Comparison of ENCODE assay signal across 20 cellular contexts in genomic region chr4:24096603-24097002, GRCh38.
DNase-seq lines count a peak whose midpoint lies in the region; ATAC-seq, FAIRE-seq and TF ChIP-seq lines count a peak whose summit lies in the region.
"Had no signal": no experiment of that assay in that cellular context is flagged by ENCODE, and none has a peak within 500 bp of the region (broad histone marks: within the 10 kb centered on the region; RNA-seq: fewer than 3 reads in every experiment).

No MANE protein-coding gene starts in this region.

- H3K14ac ChIP-seq in IMR-90 (replicated peaks; ENCODE audit: low read depth, low read length): no peak overlapping the region

- H4K20me1 ChIP-seq in IMR-90 (ENCODE audit: insufficient read depth, low read length): no peaks in the 10 kb centered on the region
- H4K20me1 ChIP-seq: BLaER1 treated with 17β-estradiol and CSF1 and Interleukin-3, amounts not matched to agents 10 nM and 100 nM had no signal

- H2BK5ac ChIP-seq in IMR-90 (ENCODE audit: low read depth, low read length, poor library complexity, severe bottlenecking) (no peak overlapping the region), mesendoderm (ENCODE audit: low read length) (no peak overlapping the region)

- no peak overlapping the region for H3K27ac ChIP-seq in A549
- no peak overlapping the region for H3K27ac ChIP-seq in IMR-90 (ENCODE audit: insufficient read depth, low read length)
- no peak overlapping the region for H3K27ac ChIP-seq in mesendoderm (ENCODE audit: low read depth, low read length)
- H3K27ac ChIP-seq: BLaER1 treated with 17β-estradiol and CSF1 and Interleukin-3, amounts not matched to agents 10 nM and 100 nM; C4-2B had no signal

- no peak overlapping the region; the same call in 1 of the 2 replicates for H3K4ac ChIP-seq in IMR-90 (ENCODE audit: low read depth, low read length)
- no peak overlapping the region for H3K4ac ChIP-seq in mesendoderm (ENCODE audit: low read depth, low read length)

- no peak for TF ChIP-seq EP300 in A549 (IDR thresholded peaks at IDR 0.05)

- H3K79me2 ChIP-seq in mesendoderm (ENCODE audit: control insufficient read depth, insufficient read depth, low read length): no peaks in the 10 kb centered on the region

- H3K4me1 ChIP-seq in A549 (no peaks in the 10 kb centered on the region), IMR-90 (ENCODE audit: control insufficient read depth, insufficient read depth, low read length) (peaks cover 4% of the 10 kb centered on the region), mesendoderm (ENCODE audit: control insufficient read depth, low read depth, low read length) (no peaks in the 10 kb centered on the region)
- H3K4me1 ChIP-seq: BLaER1 treated with 17β-estradiol and CSF1 and Interleukin-3, amounts not matched to agents 10 nM and 100 nM; Caco-2 had no signal

- dilution Hi-C loops in IMR-90 (cut with HindIII; ENCODE audit: low sequenced_read_pairs, unreplicated experiment): no loop called here

- H2AFZ ChIP-seq in IMR-90 (replicated peaks; ENCODE audit: low read length, poor library complexity): no peak overlapping the region

- H2AK5ac ChIP-seq in IMR-90 (ENCODE audit: low read depth, low read length) (no peak overlapping the region), mesendoderm (ENCODE audit: low read length) (no peak overlapping the region)

- in situ Hi-C loops in IMR-90 (cut with MboI; ENCODE audit: low sequenced_read_pairs): no loop called here

- no TSS peak for BruUV-seq in IMR-90 (replicated peaks; lab: Mats Ljungman, UMichigan)

- no peak overlapping the region for H2BK20ac ChIP-seq in IMR-90 (ENCODE audit: low read depth, low read length)

- H4K5ac ChIP-seq in IMR-90 (ENCODE audit: low read depth, low read length) (no peak overlapping the region), mesendoderm (ENCODE audit: low read length) (no peak overlapping the region)

- no peak overlapping the region for H2BK120ac ChIP-seq in IMR-90 (ENCODE audit: low read depth, low read length)
- no peak overlapping the region for H2BK120ac ChIP-seq in mesendoderm (ENCODE audit: low read depth, low read length)

- peaks cover 3% of the 10 kb centered on the region; the same call in 1 of the 2 replicates for H3K9me1 ChIP-seq in IMR-90 (ENCODE audit: insufficient read depth, low read length)

- no peak for ATAC-seq in A549
- ATAC-seq in IMR-90 (ENCODE audit: low read depth): no peak
- ATAC-seq: CD8-positive, alpha-beta T cell had no signal

- H2AK9ac ChIP-seq in IMR-90 (replicated peaks; ENCODE audit: low read depth, low read length, poor library complexity): no peak overlapping the region

- H3K4me2 ChIP-seq in A549 (no peak overlapping the region), IMR-90 (ENCODE audit: low read depth, low read length) (no peak overlapping the region), mesendoderm (ENCODE audit: low read length) (no peak overlapping the region)
- H3K4me2 ChIP-seq: BLaER1 treated with 17β-estradiol and CSF1 and Interleukin-3, amounts not matched to agents 10 nM and 100 nM had no signal

- H3K4me3 ChIP-seq in A549 (no peak overlapping the region), IMR-90 (ENCODE audit: insufficient read depth, low read depth, low read length) (no peak overlapping the region), mesendoderm (ENCODE audit: low read length) (no peak overlapping the region)
- H3K4me3 ChIP-seq: BLaER1 treated with 17β-estradiol and CSF1 and Interleukin-3, amounts not matched to agents 10 nM and 100 nM had no signal

- no peak overlapping the region for H3K23ac ChIP-seq in IMR-90 (ENCODE audit: low read depth, low read length)
- no peak overlapping the region for H3K23ac ChIP-seq in mesendoderm (ENCODE audit: low read length)

- H3K27me3 ChIP-seq in IMR-90 (ENCODE audit: control insufficient read depth, insufficient read depth, low read length): no peaks in the 10 kb centered on the region
- H3K27me3 ChIP-seq in mesendoderm (ENCODE audit: insufficient read depth, low read length, poor library complexity): no peaks in the 10 kb centered on the region
- H3K27me3 ChIP-seq: BLaER1 treated with 17β-estradiol and CSF1 and Interleukin-3, amounts not matched to agents 10 nM and 100 nM had no signal

- no peak for TF ChIP-seq POLR2A in A549 (IDR thresholded peaks at IDR 0.05; ENCODE audit: low read length)
- TF ChIP-seq POLR2A in IMR-90 (IDR thresholded peaks at IDR 0.05; ENCODE audit: low read depth, low read length): no peak

- WGBS in A549 (ENCODE audit: missing lambda C conversion rate): 19% methylated on average over 2 of the region's 2 CpGs
- no CpG with 5 or more reads among the region's 2 CpGs for WGBS in IMR-90 (ENCODE audit: extremely low coverage in 2 of 2, insufficient read length in 1 of 2), 2 experiments
- no CpG with 5 or more reads among the region's 2 CpGs for WGBS in mesendoderm (ENCODE audit: extremely low coverage, insufficient coverage, low lambda C conversion rate)

- no peaks in the 10 kb centered on the region for H3K9me3 ChIP-seq in A549
- H3K9me3 ChIP-seq in IMR-90 (ENCODE audit: control insufficient read depth, insufficient read depth, low read length): no peaks in the 10 kb centered on the region
- H3K9me3 ChIP-seq: Caco-2 had no signal

- TF ChIP-seq CTCF in A549 (IDR thresholded peaks at IDR 0.05) (no peak), IMR-90 (conservative IDR thresholded peaks at IDR 0.05; ENCODE audit: low read depth, low read length) (no peak)

- intact Hi-C loops in IMR-90 (cut with micrococcal nuclease): loop anchor here (10.0 kb wide), 1 partner anchor 318 kb away; no protein-coding TSS in a partner anchor

- H2BK15ac ChIP-seq in IMR-90 (ENCODE audit: low read depth, low read length) (no peak overlapping the region), mesendoderm (replicated peaks; ENCODE audit: low read depth) (no peak overlapping the region)

- H3K9ac ChIP-seq in IMR-90 (ENCODE audit: low read depth, low read length): no peak overlapping the region
- H3K9ac ChIP-seq in mesendoderm (ENCODE audit: low read length): no peak overlapping the region
- H3K9ac ChIP-seq: BLaER1 treated with 17β-estradiol and CSF1 and Interleukin-3, amounts not matched to agents 10 nM and 100 nM had no signal

- FAIRE-seq in A549 (lab: Jason Lieb, UNC): no peak
- FAIRE-seq: A204.1, D721Med, G401.6, GM12891, GM19239 had no signal

- H4K8ac ChIP-seq in IMR-90 (ENCODE audit: low read depth in 2 of 2, low read length in 2 of 2): no peak overlapping the region
- H4K8ac ChIP-seq in mesendoderm (ENCODE audit: low read depth, low read length): peak overlapping the region; percentile 56

- TF ChIP-seq RAD21 in A549 (conservative IDR thresholded peaks at IDR 0.05 in 1 of 2, IDR thresholded peaks at IDR 0.05 in 1 of 2): no peak
- no peak for TF ChIP-seq RAD21 in IMR-90 (IDR thresholded peaks at IDR 0.05; ENCODE audit: low read length)

- DNase-seq in A549 (ENCODE audit: low read depth in 1 of 2, low spot score in 1 of 2) (no peak), IMR-90 (no peak), mesendoderm (no peak), mesenteric fat pad (ENCODE audit: low spot score) (no peak)
- DNase-seq in stimulated activated CD4-positive, alpha-beta T cell treated with anti-CD3 and anti-CD28 coated beads, Interleukin-4, amount 100 ng/mL, for 4 hours: no peak
- DNase-seq: 8988T; AML-193; Caco-2; Calu3; CD4-positive, alpha-beta T cell; CD8-positive, alpha-beta T cell; DMS79 treated with DMSO at 0.1 percent for 48 hours; GF-D8 had no signal

- no peak overlapping the region for H3K18ac ChIP-seq in IMR-90 (ENCODE audit: low read depth, low read length)
- no peak overlapping the region for H3K18ac ChIP-seq in mesendoderm (ENCODE audit: low read length)

- CTCF ChIA-PET in A549 (lab: Yijun Ruan, JAX) (no interaction called here), IMR-90 (lab: Yijun Ruan, JAX) (interaction anchor here (0.8 kb wide), 1 partner anchor 62 kb away, joined by 3 read pairs; no protein-coding TSS in a partner anchor)

- no peaks in the 10 kb centered on the region for H3K79me1 ChIP-seq in IMR-90 (ENCODE audit: low read depth in 1 of 2, low read length in 2 of 2)
- no peaks in the 10 kb centered on the region for H3K79me1 ChIP-seq in mesendoderm (ENCODE audit: low read length)

- H3K36me3 ChIP-seq in IMR-90 (ENCODE audit: control insufficient read depth, insufficient read depth, low read length) (no peaks in the 10 kb centered on the region), mesendoderm (ENCODE audit: control insufficient read depth, insufficient read depth, low read length) (no peaks in the 10 kb centered on the region)
- H3K36me3 ChIP-seq: BLaER1 treated with 17β-estradiol and CSF1 and Interleukin-3, amounts not matched to agents 10 nM and 100 nM had no signal

- H3K56ac ChIP-seq in IMR-90 (ENCODE audit: extremely low read depth, insufficient read depth, low read length) (no peak overlapping the region), mesendoderm (ENCODE audit: low read length) (no peak overlapping the region)

- H4K91ac ChIP-seq in IMR-90 (ENCODE audit: insufficient read depth, low read depth, low read length): no peak overlapping the region

- POLR2A ChIA-PET in A549 (lab: Yijun Ruan, JAX) (no interaction called here), IMR-90 (lab: Charles Lee; ENCODE audit: unreplicated experiment) (no interaction called here)

TF ChIP-seq in IMR-90, 13 proteins besides CTCF, POLR2A, EP300 and RAD21:
- TF ChIP-seq NFE2L2 (IDR thresholded peaks at IDR 0.05; ENCODE audit: low read depth, low read length): no peak
- TF ChIP-seq MAFK (IDR thresholded peaks at IDR 0.05; ENCODE audit: low read depth, low read length): peak; percentile 89
- TF ChIP-seq CHD1 (IDR thresholded peaks at IDR 0.05; ENCODE audit: low read depth, low read length): no peak
- TF ChIP-seq FOS (IDR thresholded peaks at IDR 0.05; ENCODE audit: low read depth, low read length): no peak
- no peak for TF ChIP-seq RCOR1 (IDR thresholded peaks at IDR 0.05; ENCODE audit: insufficient replicate concordance, low read length)
- no peak for TF ChIP-seq MAZ (IDR thresholded peaks at IDR 0.05; ENCODE audit: borderline replicate concordance, low read depth, low read length)
